ENCODE assay signal across 8 cellular contexts in genomic region chr19:16888629-16889371, GRCh38. TPM values are rescaled to one million over a fixed set of nuclear protein-coding genes. Genes with fewer than 3 reads are reported as not detected.
A peak's percentile ranks its signal among the peaks of the same experiment; 100 is the strongest.
DNase-seq lines count a peak whose midpoint lies in the region; ATAC-seq, FAIRE-seq and TF ChIP-seq lines count a peak whose summit lies in the region.

Gene F2RL3, plus strand, starts transcription at chr19:16888999. Its CDS starts 191 bp downstream, at chr19:16889190.

- H2BK20ac ChIP-seq in IMR-90 (ENCODE audit: low read depth, low read length), result no peak within 1 kb of the TSS

- H3K4ac ChIP-seq in IMR-90 (ENCODE audit: low read depth, low read length), result no peak within 1 kb of the TSS

- H3K36me3 Mint-ChIP-seq in glutamatergic neuron (ENCODE audit: unreplicated experiment), result no peaks in the 10 kb centered on the region

- no peak within 1 kb of the TSS for H2BK5ac ChIP-seq in IMR-90 (ENCODE audit: low read depth, low read length, poor library complexity, severe bottlenecking)

- no TSS peak for BruUV-seq in IMR-90 (replicated peaks; lab: Mats Ljungman, UMichigan)

- H3K9ac ChIP-seq in IMR-90 (ENCODE audit: low read depth, low read length), result no peak within 1 kb of the TSS
- no peak within 1 kb of the TSS for H3K9ac ChIP-seq in rectal smooth muscle tissue (ENCODE audit: low read length)

- peak; percentile 72 for FAIRE-seq in GM12891 (lab: Jason Lieb, UNC)

- no peaks in the 10 kb centered on the region for H3K36me3 ChIP-seq in IMR-90 (ENCODE audit: control insufficient read depth, insufficient read depth, low read length)
- no peaks in the 10 kb centered on the region for H3K36me3 ChIP-seq in rectal smooth muscle tissue (ENCODE audit: control insufficient read depth, insufficient read depth, low read length)

- no peaks in the 10 kb centered on the region for H3K9me3 ChIP-seq in IMR-90 (ENCODE audit: control insufficient read depth, insufficient read depth, low read length)

- DNase-seq in GM12891 (ENCODE audit: insufficient read length, low spot score) (peak; percentile 64), IMR-90 (peak; percentile 22), dermis microvascular lymphatic vessel endothelial cell (ENCODE audit: low read depth in 2 of 2) (peak; percentile 85), DMS79 (lab: John Stamatoyannopoulos, UW) (no peak), NCI-H524 (lab: John Stamatoyannopoulos, UW) (no peak), glutamatergic neuron (no peak)

- peaks cover 7% of the 10 kb centered on the region for H3K27me3 Mint-ChIP-seq in glutamatergic neuron (ENCODE audit: unreplicated experiment)

- peaks cover 3% of the 10 kb centered on the region for H3K9me3 Mint-ChIP-seq in glutamatergic neuron (ENCODE audit: unreplicated experiment)

- dilution Hi-C loops in IMR-90 (cut with HindIII; ENCODE audit: low sequenced_read_pairs, unreplicated experiment), result no loop called here

- no peak within 1 kb of the TSS for H3K4me2 ChIP-seq in IMR-90 (ENCODE audit: low read depth, low read length)

- peak within 1 kb of the TSS; percentile 71 for H2AK9ac ChIP-seq in IMR-90 (replicated peaks; ENCODE audit: low read depth, low read length, poor library complexity)

- H3K56ac ChIP-seq in IMR-90 (ENCODE audit: extremely low read depth, insufficient read depth, low read length), result no peak within 1 kb of the TSS

- TF ChIP-seq POLR2A in GM12891 (IDR thresholded peaks at IDR 0.05; ENCODE audit: low read depth, low read length) (no peak), IMR-90 (IDR thresholded peaks at IDR 0.05; ENCODE audit: low read depth, low read length) (no peak)

- in situ Hi-C loops in IMR-90 (cut with MboI; ENCODE audit: low sequenced_read_pairs), result no loop called here

- no peaks in the 10 kb centered on the region for H3K4me1 ChIP-seq in IMR-90 (ENCODE audit: control insufficient read depth, insufficient read depth, low read length)
- no peaks in the 10 kb centered on the region for H3K4me1 ChIP-seq in rectal smooth muscle tissue (ENCODE audit: control insufficient read depth, insufficient read depth, low read length)

- H4K5ac ChIP-seq in IMR-90 (ENCODE audit: low read depth, low read length), result no peak within 1 kb of the TSS

- CTCF ChIA-PET in IMR-90 (lab: Yijun Ruan, JAX), result no interaction called here

- H3K23ac ChIP-seq in IMR-90 (ENCODE audit: low read depth, low read length), result no peak within 1 kb of the TSS

- peak within 1 kb of the TSS; percentile 26 for H2AFZ ChIP-seq in IMR-90 (replicated peaks; ENCODE audit: low read length, poor library complexity)

- H3K9me1 ChIP-seq in IMR-90 (ENCODE audit: insufficient read depth, low read length), result no peaks in the 10 kb centered on the region

- 40% methylated on average over 10 of the region's 31 CpGs; no CpG with 5 or more reads in 1 of the 2 experiments for WGBS in IMR-90 (ENCODE audit: extremely low coverage in 2 of 2, insufficient read length in 1 of 2), 2 experiments

- TF ChIP-seq RAD21 in IMR-90 (IDR thresholded peaks at IDR 0.05; ENCODE audit: low read length), result no peak

- H2AK5ac ChIP-seq in IMR-90 (ENCODE audit: low read depth, low read length), result no peak within 1 kb of the TSS

- no peaks in the 10 kb centered on the region; the same call in 1 of the 2 replicates for H3K27me3 ChIP-seq in IMR-90 (ENCODE audit: control insufficient read depth, insufficient read depth, low read length)
- no peaks in the 10 kb centered on the region for H3K27me3 ChIP-seq in rectal smooth muscle tissue (ENCODE audit: control insufficient read depth, insufficient read depth, low read length)

- no peaks in the 10 kb centered on the region for H3K79me1 ChIP-seq in IMR-90 (ENCODE audit: low read depth in 1 of 2, low read length in 2 of 2)

- POLR2A ChIA-PET in IMR-90 (lab: Charles Lee; ENCODE audit: unreplicated experiment), result no interaction called here

- H3K18ac ChIP-seq in IMR-90 (ENCODE audit: low read depth, low read length), result no peak within 1 kb of the TSS

- H3K4me1 Mint-ChIP-seq in glutamatergic neuron (ENCODE audit: low read depth, unreplicated experiment), result peaks cover 15% of the 10 kb centered on the region

- no peak within 1 kb of the TSS for H3K27ac Mint-ChIP-seq in glutamatergic neuron (ENCODE audit: unreplicated experiment)

- H3K14ac ChIP-seq in IMR-90 (replicated peaks; ENCODE audit: low read depth, low read length), result no peak within 1 kb of the TSS; the same call in 1 of the 2 replicates

- H4K20me1 ChIP-seq in IMR-90 (ENCODE audit: insufficient read depth, low read length), result no peaks in the 10 kb centered on the region

- H2BK120ac ChIP-seq in IMR-90 (ENCODE audit: low read depth, low read length), result no peak within 1 kb of the TSS

- no peak within 1 kb of the TSS for H2BK15ac ChIP-seq in IMR-90 (ENCODE audit: low read depth, low read length)

- no peak within 1 kb of the TSS for H4K91ac ChIP-seq in IMR-90 (ENCODE audit: insufficient read depth, low read depth, low read length)

- intact Hi-C loops in IMR-90 (cut with micrococcal nuclease), result no loop called here

- TF ChIP-seq CTCF in IMR-90 (conservative IDR thresholded peaks at IDR 0.05; ENCODE audit: low read depth, low read length), result no peak
- TF ChIP-seq CTCF in glutamatergic neuron (IDR thresholded peaks at IDR 0.05; ENCODE audit: partially characterized antibody, unreplicated experiment), result no peak

- no peak within 1 kb of the TSS for H3K4me3 Mint-ChIP-seq in glutamatergic neuron (ENCODE audit: unreplicated experiment)

- H3K4me3 ChIP-seq in IMR-90 (ENCODE audit: insufficient read depth, low read depth, low read length) (no peak within 1 kb of the TSS), rectal smooth muscle tissue (ENCODE audit: low read length) (peak within 1 kb of the TSS; percentile 44)

- peak; percentile 32 for ATAC-seq in IMR-90 (ENCODE audit: low read depth)
- ATAC-seq in HG02623 (IDR thresholded peaks at IDR 0.05; ENCODE audit: unreplicated experiment), result no peak

- H3K27ac ChIP-seq in IMR-90 (ENCODE audit: insufficient read depth, low read length) (no peak within 1 kb of the TSS), rectal smooth muscle tissue (ENCODE audit: low read depth, low read length) (no peak within 1 kb of the TSS)

- 0 out of 4 replicates have a peak within 1 kb of the TSS, but pooled peaks of 1 of the 2 experiments have one; percentile 49 for H4K8ac ChIP-seq in IMR-90 (ENCODE audit: low read depth in 2 of 2, low read length in 2 of 2)

TF ChIP-seq in GM12891, 5 proteins besides CTCF, POLR2A, EP300 and RAD21:
- TF ChIP-seq POU2F2 (IDR thresholded peaks at IDR 0.05; ENCODE audit: low read depth, low read length) (no peak), SPI1 (IDR thresholded peaks at IDR 0.05; ENCODE audit: low read depth, low read length) (0 out of 2 replicates have a peak, but pooled peaks have one; percentile 2), POLR2AphosphoS5 (IDR thresholded peaks at IDR 0.05; ENCODE audit: low read depth, low read length) (0 out of 2 replicates have a peak, but pooled peaks have one; percentile 34)
TF ChIP-seq in GM12891: peak in this region for 2.

TF ChIP-seq in IMR-90, 13 proteins besides CTCF, POLR2A, EP300 and RAD21:
- no peak for TF ChIP-seq MAZ (IDR thresholded peaks at IDR 0.05; ENCODE audit: borderline replicate concordance, low read depth, low read length)
- TF ChIP-seq MXI1 (IDR thresholded peaks at IDR 0.05; ENCODE audit: borderline replicate concordance, low read depth, low read length), result no peak
- no peak for TF ChIP-seq CEBPB (IDR thresholded peaks at IDR 0.05; ENCODE audit: low read depth, low read length)
- TF ChIP-seq USF2 (IDR thresholded peaks at IDR 0.05; ENCODE audit: low read depth, low read length), result 0 out of 2 replicates have a peak, but pooled peaks have one; percentile 15

RNA-seq across cellular contexts. Expression of gene F2RL3, which starts in this region (rescaled TPM):
- polyA plus RNA-seq in GM12891 (2012; ENCODE audit: low read depth, missing spikeins), result 0.21 TPM
- total RNA-seq in IMR-90 (2012; rRNA removed), result not detected in 2 replicates
- polyA plus RNA-seq in IMR-90 (2012; rRNA removed), result 0.03 TPM in 1 of 2 replicates, not detected in the other
- polyA plus RNA-seq in IMR-90 (2012; cell fraction: cytosol; rRNA removed), result 0.02 TPM in 1 of 2 replicates, not detected in the other
- 0.02 and 0.11 TPM in 2 replicates for polyA plus RNA-seq in IMR-90 (2012; cell fraction: nucleus; rRNA removed; ENCODE audit: low replicate concordance)
- total RNA-seq in dermis microvascular lymphatic vessel endothelial cell, result 2.6 and 13.9 TPM in 2 replicates
- total RNA-seq in glutamatergic neuron (ENCODE audit: unreplicated experiment), result not detected

Comparison
In these comparisons a context has a peak if more than half of its experiments do, and no peak if none do; other contexts are left out.
1. Peak in DNase-seq and ATAC-seq in IMR-90; RNA of the gene not detected or under 1 TPM.
2. DNase-seq: peak in GM12891 (single experiment) and dermis microvascular lymphatic vessel endothelial cell (2 of 2); none in DMS79 (single experiment), NCI-H524 (0 of 2) and glutamatergic neuron (single experiment).